In genomic region chr6:47836639-47837038, GRCh38 we compare ENCODE assay signal across 17 cellular contexts. TPM values are rescaled to one million over a fixed set of nuclear protein-coding genes. Genes with fewer than 3 reads are reported as not detected.
DNase-seq lines count a peak whose midpoint lies in the region; ATAC-seq lines count a peak whose summit lies in the region.
"Had no signal": no experiment of that assay in that cellular context is flagged by ENCODE, and none has a peak within 500 bp of the region (broad histone marks: within the 10 kb centered on the region; RNA-seq: fewer than 3 reads in every experiment).

No MANE protein-coding gene starts in this region.

- in situ Hi-C loops in ACHN (cut with HindIII; ENCODE audit: low pct_ligation_motif_present, low pct_unique_long_range_greater_than_20kb, low sequenced_read_pairs) = no loop called here

- ATAC-seq in GM18519 (IDR thresholded peaks at IDR 0.05; ENCODE audit: low FRiP score, unreplicated experiment) (peak; percentile 48), HG02870 (IDR thresholded peaks at IDR 0.05; ENCODE audit: unreplicated experiment) (peak; percentile 75), GM21737 (IDR thresholded peaks at IDR 0.05; ENCODE audit: unreplicated experiment) (no peak)
- ATAC-seq: gastrocnemius medialis, HCT116 had no signal

- H3K9me3 ChIP-seq in SJCRH30 (replicated peaks) = no peaks in the 10 kb centered on the region
- H3K9me3 ChIP-seq: gastrocnemius medialis had no signal

- H3K27me3 ChIP-seq in SJCRH30 = no peaks in the 10 kb centered on the region
- H3K27me3 ChIP-seq: gastrocnemius medialis had no signal

- DNase-seq in A172 (ENCODE audit: low spot score) (peak; percentile 44), SJCRH30 (peak; percentile 1 to 29), NCI-H146 (lab: John Stamatoyannopoulos, UW) (no peak), ACHN (no peak)
- no peak for DNase-seq in stimulated activated CD4-positive, alpha-beta T cell treated with anti-CD3 and anti-CD28 coated beads, Interleukin-1b, Interleukin-23, amount 100 ng/mL, for 48 hours
- DNase-seq: gastrocnemius medialis, islet precursor cell, midbrain, nucleus accumbens, OCI-M1 had no signal

- H3K4me3 ChIP-seq in SJCRH30 = no peak overlapping the region
- H3K4me3 ChIP-seq: gastrocnemius medialis, skin epidermis had no signal

- H3K27ac ChIP-seq in SJCRH30 = no peak overlapping the region
- H3K27ac ChIP-seq: gastrocnemius medialis, skin epidermis had no signal

- H3K36me3 ChIP-seq in SJCRH30 = no peaks in the 10 kb centered on the region
- H3K36me3 ChIP-seq: gastrocnemius medialis had no signal

- no peaks in the 10 kb centered on the region for H3K4me1 ChIP-seq in SJCRH30
- H3K4me1 ChIP-seq: gastrocnemius medialis had no signal

RNA-seq across cellular contexts. Expression of gene OPN5, which starts 54.8 kb away (rescaled TPM):
- not detected in 2 replicates for total RNA-seq in A172 (2014; rRNA removed; shearing (Covaris generic))
- total RNA-seq in SJCRH30 (2014; rRNA removed; shearing (Covaris generic)) = not detected in 2 replicates
- total RNA-seq: activated naive CD4-positive, alpha-beta T cell treated with anti-CD3 and anti-CD28 coated beads, Interleukin-2, amount 50 U/mL, for 72 hours; gastrocnemius medialis; subcutaneous adipose tissue had no signal

Comparison
In these comparisons a context has a peak if more than half of its experiments do, and no peak if none do; other contexts are left out.
1. DNase-seq: peak in A172 (single experiment) and SJCRH30 (2 of 2); none in NCI-H146 (single experiment), stimulated activated CD4-positive, alpha-beta T cell treated with anti-CD3 and anti-CD28 coated beads, Interleukin-1b, Interleukin-23, amount 100 ng/mL, for 48 hours (single experiment) and ACHN (single experiment).